In the genomic region with DNA sequence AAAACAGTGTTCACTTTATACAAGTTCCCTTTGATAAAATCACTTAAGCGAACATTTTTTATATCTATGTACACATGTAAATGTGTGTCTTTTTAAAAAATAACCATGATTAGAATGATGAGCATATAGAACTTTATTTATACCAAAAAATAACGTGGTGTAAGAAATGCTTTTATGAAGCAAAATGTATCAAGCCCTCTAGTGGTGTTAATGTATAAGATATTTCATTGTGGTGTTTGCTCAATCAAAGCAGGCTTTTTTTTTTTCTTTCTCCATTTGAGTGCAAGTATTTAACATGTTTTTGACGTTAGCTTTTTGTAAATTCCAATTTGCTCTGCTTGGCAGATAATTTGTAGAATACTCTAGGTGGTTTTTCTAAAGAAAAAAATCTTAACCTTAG, we compare ENCODE assay signal across 10 cellular contexts.
DNase-seq lines count a peak whose midpoint lies in the region; ATAC-seq and TF ChIP-seq lines count a peak whose summit lies in the region.
"Had no signal": no experiment of that assay in that cellular context is flagged by ENCODE, and none has a peak within 500 bp of the region (broad histone marks: within the 10 kb centered on the region; RNA-seq: fewer than 3 reads in every experiment).

No MANE protein-coding gene starts in this region.

- H3K27me3 ChIP-seq in suprapubic skin, result no peaks in the 10 kb centered on the region
- H3K27me3 ChIP-seq: spleen had no signal

- DNase-seq in Calu3, result no peak
- DNase-seq in iris pigment epithelial cell (ENCODE audit: low read depth), result peak; percentile 1
- DNase-seq in NCI-H446 treated with DMSO at 0.1 percent for 48 hours (lab: John Stamatoyannopoulos, UW), result no peak
- DNase-seq in suprapubic skin (ENCODE audit: low spot score in 2 of 2), result no peak
- DNase-seq: spleen, substantia nigra had no signal

- no peak overlapping the region for H3K27ac Mint-ChIP-seq in Calu3 (ENCODE audit: unreplicated experiment)

- no peak for TF ChIP-seq EP300 in Ishikawa (IDR thresholded peaks at IDR 0.05; ENCODE audit: borderline replicate concordance)
- TF ChIP-seq EP300 in suprapubic skin (IDR thresholded peaks at IDR 0.05), result no peak

- CTCF ChIA-PET in Calu3 (lab: Charles Lee), result no interaction called here

- H3K27ac ChIP-seq in suprapubic skin, result no peak overlapping the region
- H3K27ac ChIP-seq: spleen had no signal

- no peaks in the 10 kb centered on the region for H3K9me3 ChIP-seq in suprapubic skin
- H3K9me3 ChIP-seq: spleen had no signal

- no peaks in the 10 kb centered on the region for H3K4me1 ChIP-seq in suprapubic skin
- H3K4me1 ChIP-seq: spleen had no signal

- peak; percentile 28 for TF ChIP-seq CTCF in Calu3 (IDR thresholded peaks at IDR 0.05; ENCODE audit: unreplicated experiment)
- TF ChIP-seq CTCF in suprapubic skin (IDR thresholded peaks at IDR 0.05), result no peak

- intact Hi-C loops in Calu3 (cut with micrococcal nuclease; ENCODE audit: unreplicated experiment), result no loop called here

- H3K27me3 Mint-ChIP-seq in Calu3 (ENCODE audit: unreplicated experiment), result no peaks in the 10 kb centered on the region

- no TSS peak for BruUV-seq in Calu3 (replicated peaks; lab: Mats Ljungman, UMichigan)

- WGBS in suprapubic skin, result 28% methylated on average over 3 of the region's 3 CpGs

- no peak overlapping the region for H3K4me3 Mint-ChIP-seq in Calu3 (ENCODE audit: low read depth, unreplicated experiment)

- H3K36me3 Mint-ChIP-seq in Calu3 (ENCODE audit: insufficient read depth, unreplicated experiment), result no peaks in the 10 kb centered on the region

- 0 out of 3 replicates have a peak, but pooled peaks have one; percentile 36 for ATAC-seq in SK-N-SH treated with all-trans-retinoic acid at 6 μM for 48 hours
- no peak for ATAC-seq in HG03457 (IDR thresholded peaks at IDR 0.05; ENCODE audit: unreplicated experiment)
- ATAC-seq in GM21390 (IDR thresholded peaks at IDR 0.05; ENCODE audit: unreplicated experiment), result no peak

- TF ChIP-seq POLR2A in suprapubic skin (IDR thresholded peaks at IDR 0.05), result no peak

- peak; percentile 32 for TF ChIP-seq RAD21 in Ishikawa (IDR thresholded peaks at IDR 0.05; ENCODE audit: low read depth)

- H3K9me3 Mint-ChIP-seq in Calu3 (ENCODE audit: low read depth, unreplicated experiment), result no peaks in the 10 kb centered on the region

- H3K4me1 Mint-ChIP-seq in Calu3 (ENCODE audit: low read depth, unreplicated experiment), result no peaks in the 10 kb centered on the region

- no peaks in the 10 kb centered on the region for H3K36me3 ChIP-seq in suprapubic skin
- H3K36me3 ChIP-seq: spleen had no signal

- H3K4me3 ChIP-seq in suprapubic skin, result no peak overlapping the region
- H3K4me3 ChIP-seq: spleen had no signal

TF ChIP-seq in Ishikawa, 13 proteins besides CTCF, POLR2A, EP300 and RAD21:
- no peak for TF ChIP-seq TEAD4 (IDR thresholded peaks at IDR 0.05)
- 0 out of 2 replicates have a peak, but pooled peaks have one; percentile 23 for TF ChIP-seq CEBPB (IDR thresholded peaks at IDR 0.05)

TF ChIP-seq in SK-N-SH treated with all-trans-retinoic acid at 6 μM for 48 hours, 23 proteins besides CTCF, POLR2A, EP300 and RAD21:
- TF ChIP-seq, protein P1, sequence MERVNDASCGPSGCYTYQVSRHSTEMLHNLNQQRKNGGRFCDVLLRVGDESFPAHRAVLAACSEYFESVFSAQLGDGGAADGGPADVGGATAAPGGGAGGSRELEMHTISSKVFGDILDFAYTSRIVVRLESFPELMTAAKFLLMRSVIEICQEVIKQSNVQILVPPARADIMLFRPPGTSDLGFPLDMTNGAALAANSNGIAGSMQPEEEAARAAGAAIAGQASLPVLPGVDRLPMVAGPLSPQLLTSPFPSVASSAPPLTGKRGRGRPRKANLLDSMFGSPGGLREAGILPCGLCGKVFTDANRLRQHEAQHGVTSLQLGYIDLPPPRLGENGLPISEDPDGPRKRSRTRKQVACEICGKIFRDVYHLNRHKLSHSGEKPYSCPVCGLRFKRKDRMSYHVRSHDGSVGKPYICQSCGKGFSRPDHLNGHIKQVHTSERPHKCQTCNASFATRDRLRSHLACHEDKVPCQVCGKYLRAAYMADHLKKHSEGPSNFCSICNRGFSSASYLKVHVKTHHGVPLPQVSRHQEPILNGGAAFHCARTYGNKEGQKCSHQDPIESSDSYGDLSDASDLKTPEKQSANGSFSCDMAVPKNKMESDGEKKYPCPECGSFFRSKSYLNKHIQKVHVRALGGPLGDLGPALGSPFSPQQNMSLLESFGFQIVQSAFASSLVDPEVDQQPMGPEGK (CRISPR knock-in tag; IDR thresholded peaks at IDR 0.05; ENCODE audit: borderline replicate concordance), result no peak
- TF ChIP-seq ISL1 (CRISPR knock-in tag; IDR thresholded peaks at IDR 0.05), result no peak
- no peak for TF ChIP-seq ZFP3 (CRISPR knock-in tag; IDR thresholded peaks at IDR 0.05)
- TF ChIP-seq, protein P2, sequence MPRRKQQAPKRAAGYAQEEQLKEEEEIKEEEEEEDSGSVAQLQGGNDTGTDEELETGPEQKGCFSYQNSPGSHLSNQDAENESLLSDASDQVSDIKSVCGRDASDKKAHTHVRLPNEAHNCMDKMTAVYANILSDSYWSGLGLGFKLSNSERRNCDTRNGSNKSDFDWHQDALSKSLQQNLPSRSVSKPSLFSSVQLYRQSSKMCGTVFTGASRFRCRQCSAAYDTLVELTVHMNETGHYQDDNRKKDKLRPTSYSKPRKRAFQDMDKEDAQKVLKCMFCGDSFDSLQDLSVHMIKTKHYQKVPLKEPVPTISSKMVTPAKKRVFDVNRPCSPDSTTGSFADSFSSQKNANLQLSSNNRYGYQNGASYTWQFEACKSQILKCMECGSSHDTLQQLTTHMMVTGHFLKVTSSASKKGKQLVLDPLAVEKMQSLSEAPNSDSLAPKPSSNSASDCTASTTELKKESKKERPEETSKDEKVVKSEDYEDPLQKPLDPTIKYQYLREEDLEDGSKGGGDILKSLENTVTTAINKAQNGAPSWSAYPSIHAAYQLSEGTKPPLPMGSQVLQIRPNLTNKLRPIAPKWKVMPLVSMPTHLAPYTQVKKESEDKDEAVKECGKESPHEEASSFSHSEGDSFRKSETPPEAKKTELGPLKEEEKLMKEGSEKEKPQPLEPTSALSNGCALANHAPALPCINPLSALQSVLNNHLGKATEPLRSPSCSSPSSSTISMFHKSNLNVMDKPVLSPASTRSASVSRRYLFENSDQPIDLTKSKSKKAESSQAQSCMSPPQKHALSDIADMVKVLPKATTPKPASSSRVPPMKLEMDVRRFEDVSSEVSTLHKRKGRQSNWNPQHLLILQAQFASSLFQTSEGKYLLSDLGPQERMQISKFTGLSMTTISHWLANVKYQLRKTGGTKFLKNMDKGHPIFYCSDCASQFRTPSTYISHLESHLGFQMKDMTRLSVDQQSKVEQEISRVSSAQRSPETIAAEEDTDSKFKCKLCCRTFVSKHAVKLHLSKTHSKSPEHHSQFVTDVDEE (CRISPR knock-in tag; IDR thresholded peaks at IDR 0.05), result no peak
- TF ChIP-seq GLIS3 (CRISPR knock-in tag; IDR thresholded peaks at IDR 0.05), result no peak
- no peak for TF ChIP-seq ZNF565 (CRISPR knock-in tag; conservative IDR thresholded peaks at IDR 0.05; ENCODE audit: low read depth)
- no peak for TF ChIP-seq ZNF8 (CRISPR knock-in tag; IDR thresholded peaks at IDR 0.05)
- TF ChIP-seq, protein P3, sequence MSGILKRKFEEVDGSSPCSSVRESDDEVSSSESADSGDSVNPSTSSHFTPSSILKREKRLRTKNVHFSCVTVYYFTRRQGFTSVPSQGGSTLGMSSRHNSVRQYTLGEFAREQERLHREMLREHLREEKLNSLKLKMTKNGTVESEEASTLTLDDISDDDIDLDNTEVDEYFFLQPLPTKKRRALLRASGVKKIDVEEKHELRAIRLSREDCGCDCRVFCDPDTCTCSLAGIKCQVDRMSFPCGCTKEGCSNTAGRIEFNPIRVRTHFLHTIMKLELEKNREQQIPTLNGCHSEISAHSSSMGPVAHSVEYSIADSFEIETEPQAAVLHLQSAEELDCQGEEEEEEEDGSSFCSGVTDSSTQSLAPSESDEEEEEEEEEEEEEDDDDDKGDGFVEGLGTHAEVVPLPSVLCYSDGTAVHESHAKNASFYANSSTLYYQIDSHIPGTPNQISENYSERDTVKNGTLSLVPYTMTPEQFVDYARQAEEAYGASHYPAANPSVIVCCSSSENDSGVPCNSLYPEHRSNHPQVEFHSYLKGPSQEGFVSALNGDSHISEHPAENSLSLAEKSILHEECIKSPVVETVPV (CRISPR knock-in tag; IDR thresholded peaks at IDR 0.05), result no peak
- no peak for TF ChIP-seq TOX (CRISPR knock-in tag; IDR thresholded peaks at IDR 0.05; ENCODE audit: borderline replicate concordance)
- TF ChIP-seq, protein P4, sequence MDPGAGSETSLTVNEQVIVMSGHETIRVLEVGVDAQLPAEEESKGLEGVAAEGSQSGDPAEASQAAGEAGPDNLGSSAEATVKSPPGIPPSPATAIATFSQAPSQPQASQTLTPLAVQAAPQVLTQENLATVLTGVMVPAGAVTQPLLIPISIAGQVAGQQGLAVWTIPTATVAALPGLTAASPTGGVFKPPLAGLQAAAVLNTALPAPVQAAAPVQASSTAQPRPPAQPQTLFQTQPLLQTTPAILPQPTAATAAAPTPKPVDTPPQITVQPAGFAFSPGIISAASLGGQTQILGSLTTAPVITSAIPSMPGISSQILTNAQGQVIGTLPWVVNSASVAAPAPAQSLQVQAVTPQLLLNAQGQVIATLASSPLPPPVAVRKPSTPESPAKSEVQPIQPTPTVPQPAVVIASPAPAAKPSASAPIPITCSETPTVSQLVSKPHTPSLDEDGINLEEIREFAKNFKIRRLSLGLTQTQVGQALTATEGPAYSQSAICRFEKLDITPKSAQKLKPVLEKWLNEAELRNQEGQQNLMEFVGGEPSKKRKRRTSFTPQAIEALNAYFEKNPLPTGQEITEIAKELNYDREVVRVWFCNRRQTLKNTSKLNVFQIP (CRISPR knock-in tag; IDR thresholded peaks at IDR 0.05; ENCODE audit: borderline replicate concordance, low read depth), result no peak
- no peak for TF ChIP-seq ZNF70 (CRISPR knock-in tag; IDR thresholded peaks at IDR 0.05)
- no peak for TF ChIP-seq TCF4 (CRISPR knock-in tag; IDR thresholded peaks at IDR 0.05; ENCODE audit: borderline replicate concordance)
- TF ChIP-seq ARNTL (CRISPR knock-in tag; IDR thresholded peaks at IDR 0.05; ENCODE audit: borderline replicate concordance, low read depth), result no peak
- no peak for TF ChIP-seq CSDC2 (CRISPR knock-in tag; IDR thresholded peaks at IDR 0.05)
